In the genomic region with DNA sequence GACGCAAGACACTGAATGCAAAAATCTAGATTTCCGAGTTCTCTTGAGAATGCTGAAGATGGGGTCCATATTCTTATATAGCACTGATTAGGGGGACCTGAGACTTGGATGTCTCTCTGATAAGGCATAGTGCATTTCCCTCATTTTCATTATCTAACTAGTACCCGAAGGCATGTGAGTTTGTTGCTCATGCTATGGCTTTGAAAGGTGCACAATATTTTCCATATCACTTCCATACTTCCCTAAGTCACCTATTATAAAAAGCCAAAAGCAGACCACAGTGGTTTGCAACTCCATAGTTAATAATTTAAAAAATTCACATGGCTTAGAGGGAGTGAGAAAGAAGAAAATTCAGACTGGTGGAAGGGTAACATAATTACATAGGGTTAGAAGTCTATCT, we compare ENCODE assay signal across 17 cellular contexts. TPM values are rescaled to one million over a fixed set of nuclear protein-coding genes. Genes with fewer than 3 reads are reported as not detected.
A peak's percentile ranks its signal among the peaks of the same experiment; 100 is the strongest.
DNase-seq lines count a peak whose midpoint lies in the region; ATAC-seq and TF ChIP-seq lines count a peak whose summit lies in the region.
"Had no signal": no experiment of that assay in that cellular context is flagged by ENCODE, and none has a peak within 500 bp of the region (broad histone marks: within the 10 kb centered on the region; RNA-seq: fewer than 3 reads in every experiment).

No MANE protein-coding gene starts in this region.

- BruUV-seq in PC-3 (replicated peaks; lab: Mats Ljungman, UMichigan) = no TSS peak

- H3K27me3 ChIP-seq in SK-N-SH (ENCODE audit: insufficient read depth) (no peaks in the 10 kb centered on the region), PC-3 (ENCODE audit: low read length) (no peaks in the 10 kb centered on the region)
- H3K27me3 ChIP-seq: tibial artery had no signal

- peaks cover 12 to 17% of the 10 kb centered on the region in 2 experiments; a peak in 3 of 4 replicates for H3K4me1 ChIP-seq in SK-N-SH (ENCODE audit: control insufficient read depth in 1 of 2, insufficient read depth in 2 of 2, low read depth in 1 of 2, low read length in 1 of 2)
- H3K4me1 ChIP-seq in PC-3 (ENCODE audit: insufficient read depth, low read length) = peaks cover 16% of the 10 kb centered on the region

- TF ChIP-seq EP300 in SK-N-SH (IDR thresholded peaks at IDR 0.05; ENCODE audit: borderline replicate concordance in 1 of 2, low read depth in 1 of 2, low read length in 1 of 2) = no peak

- 89% methylated on average over 3 of the region's 3 CpGs for WGBS in SK-N-SH (ENCODE audit: low lambda C conversion rate)

- TF ChIP-seq CTCF in SK-N-SH (IDR thresholded peaks at IDR 0.05) (no peak), PC-3 (conservative IDR thresholded peaks at IDR 0.05; ENCODE audit: low read depth, low read length) (no peak), chondrocyte (IDR thresholded peaks at IDR 0.05) (no peak), neural crest cell (conservative IDR thresholded peaks at IDR 0.05) (no peak)

- TF ChIP-seq RAD21 in SK-N-SH (IDR thresholded peaks at IDR 0.05; ENCODE audit: low read length) = no peak

- H3K36me3 Mint-ChIP-seq in chondrocyte (ENCODE audit: low read depth) = no peaks in the 10 kb centered on the region
- H3K36me3 Mint-ChIP-seq in neural crest cell (ENCODE audit: low read depth) = peaks cover 6% of the 10 kb centered on the region

- H3K27me3 Mint-ChIP-seq in chondrocyte (ENCODE audit: low read depth) (no peaks in the 10 kb centered on the region), neural crest cell (ENCODE audit: low read depth) (no peaks in the 10 kb centered on the region)

- CTCF ChIA-PET in SK-N-SH (lab: Yijun Ruan, JAX) = interaction anchor here (1.5 kb wide), 1 partner anchor 76 kb away, joined by 4 read pairs; no protein-coding TSS in a partner anchor
- CTCF ChIA-PET in PC-3 (lab: Charles Lee) = no interaction called here

- intact Hi-C loops in PC-3 (cut with micrococcal nuclease) = loop anchor here (10.0 kb wide), 1 partner anchor 204 kb away; a partner anchor contains a TSS

- H3K4me3 ChIP-seq in SK-N-SH (ENCODE audit: low read depth in 2 of 2, low read length in 1 of 2) = peak overlapping the region in 1 of 2 experiments; percentile 79; a peak in 1 of 4 replicates
- peak overlapping the region; percentile 92; the same call in 1 of the 2 replicates for H3K4me3 ChIP-seq in PC-3 (ENCODE audit: low read length)

- H3K79me2 ChIP-seq in SK-N-SH (ENCODE audit: insufficient read depth) (peaks cover 62% of the 10 kb centered on the region), PC-3 (ENCODE audit: low read length) (peaks cover 66% of the 10 kb centered on the region)

- DNase-seq in SK-N-SH (no peak), PC-3 (no peak), chondrocyte (ENCODE audit: low spot score) (no peak), neural crest cell (ENCODE audit: low read depth, low spot score) (no peak), MV-4-11 (lab: John Stamatoyannopoulos, UW) (no peak), OCI-M1 (lab: John Stamatoyannopoulos, UW) (no peak)
- no peak for DNase-seq in stimulated activated naive CD4-positive, alpha-beta T cell (lab: John Stamatoyannopoulos, UW)
- DNase-seq: 8988T; activated CD8-positive, alpha-beta memory T cell treated with anti-CD3 and anti-CD28 coated beads, Interleukin-2, amount 50 U/mL, for 4 hours; DMS79; NCI-H1694 treated with DMSO at 0.1 percent for 48 hours; T1000; tibial artery had no signal

- ATAC-seq in SK-N-SH treated with all-trans-retinoic acid at 6 μM for 48 hours (no peak), PC-3 (no peak)
- ATAC-seq: sciatic nerve had no signal

- no peak overlapping the region for H2AFZ ChIP-seq in SK-N-SH (ENCODE audit: low read depth)
- no peak overlapping the region for H2AFZ ChIP-seq in PC-3 (ENCODE audit: low read length)

- peaks cover 37% of the 10 kb centered on the region for H3K4me1 Mint-ChIP-seq in chondrocyte (ENCODE audit: low read depth)
- H3K4me1 Mint-ChIP-seq in neural crest cell = peaks cover 41% of the 10 kb centered on the region

- H3F3A ChIP-seq in SK-N-SH (replicated peaks; ENCODE audit: insufficient read depth) = peaks cover 11% of the 10 kb centered on the region
- H3F3A ChIP-seq in PC-3 (ENCODE audit: low read length, unreplicated experiment) = no peaks in the 10 kb centered on the region

- POLR2A ChIA-PET in SK-N-SH (lab: Yijun Ruan, JAX) (no interaction called here), PC-3 (lab: Charles Lee; ENCODE audit: unreplicated experiment) (no interaction called here)

- H3K27ac ChIP-seq in SK-N-SH (ENCODE audit: low read depth in 2 of 2, low read length in 1 of 2) = peak overlapping the region in 1 of 2 experiments; percentile 78; a peak in 1 of 4 replicates
- no peak overlapping the region for H3K27ac ChIP-seq in PC-3 (ENCODE audit: low read length)

- H3K27ac Mint-ChIP-seq in chondrocyte (ENCODE audit: unreplicated experiment) = no peak overlapping the region
- H3K27ac Mint-ChIP-seq in neural crest cell (ENCODE audit: unreplicated experiment) = no peak overlapping the region

- H3K4me3 Mint-ChIP-seq in chondrocyte (ENCODE audit: unreplicated experiment) (peak overlapping the region; percentile 98), neural crest cell (peak overlapping the region; percentile 99)

- H3K36me3 ChIP-seq in SK-N-SH (replicated peaks in 1 of 2; ENCODE audit: control insufficient read depth in 1 of 2, insufficient read depth in 2 of 2, low read length in 1 of 2) = no peaks in the 10 kb centered on the region
- H3K36me3 ChIP-seq in PC-3 (ENCODE audit: low read depth, low read length) = 0 out of 2 replicates have a peak, but pooled peaks cover 4% of the 10 kb centered on the region
- H3K36me3 ChIP-seq: tibial artery had no signal

- peaks cover 13% of the 10 kb centered on the region; the same call in 1 of the 2 replicates for H4K20me1 ChIP-seq in SK-N-SH (ENCODE audit: insufficient read depth)
- no peaks in the 10 kb centered on the region for H4K20me1 ChIP-seq in PC-3 (ENCODE audit: low read length)

- H3K9me3 ChIP-seq in SK-N-SH (no peaks in the 10 kb centered on the region), PC-3 (ENCODE audit: low read length) (no peaks in the 10 kb centered on the region)
- H3K9me3 ChIP-seq: tibial artery had no signal

- H3K9me3 Mint-ChIP-seq in chondrocyte (ENCODE audit: low read depth) (no peaks in the 10 kb centered on the region), neural crest cell (peaks cover 2% of the 10 kb centered on the region)

- H3K9ac ChIP-seq in SK-N-SH (peak overlapping the region; percentile 82), PC-3 (ENCODE audit: low read length) (peak overlapping the region; percentile 96; the same call in 1 of the 2 replicates)

- H3K9me2 ChIP-seq in SK-N-SH (no peaks in the 10 kb centered on the region), PC-3 (replicated peaks; ENCODE audit: low read length) (no peaks in the 10 kb centered on the region)

- H3K4me2 ChIP-seq in SK-N-SH (peak overlapping the region; percentile 75), PC-3 (ENCODE audit: low read length) (peak overlapping the region; percentile 83)

TF ChIP-seq in SK-N-SH, 30 proteins besides CTCF, POLR2A, EP300 and RAD21:
- TF ChIP-seq NFIC (IDR thresholded peaks at IDR 0.05; ENCODE audit: borderline replicate concordance) (no peak), NRF1 (IDR thresholded peaks at IDR 0.05; ENCODE audit: low read depth, low read length) (no peak), MXI1 (IDR thresholded peaks at IDR 0.05; ENCODE audit: low read depth, low read length) (no peak), GATA2 (CRISPR knock-in tag; IDR thresholded peaks at IDR 0.05) (no peak), TAF1 (IDR thresholded peaks at IDR 0.05; ENCODE audit: borderline replicate concordance, low read depth, low read length) (no peak), JUND (IDR thresholded peaks at IDR 0.05) (no peak), FOXM1 (IDR thresholded peaks at IDR 0.05; ENCODE audit: low read depth) (no peak)
- TF ChIP-seq, protein P1, sequence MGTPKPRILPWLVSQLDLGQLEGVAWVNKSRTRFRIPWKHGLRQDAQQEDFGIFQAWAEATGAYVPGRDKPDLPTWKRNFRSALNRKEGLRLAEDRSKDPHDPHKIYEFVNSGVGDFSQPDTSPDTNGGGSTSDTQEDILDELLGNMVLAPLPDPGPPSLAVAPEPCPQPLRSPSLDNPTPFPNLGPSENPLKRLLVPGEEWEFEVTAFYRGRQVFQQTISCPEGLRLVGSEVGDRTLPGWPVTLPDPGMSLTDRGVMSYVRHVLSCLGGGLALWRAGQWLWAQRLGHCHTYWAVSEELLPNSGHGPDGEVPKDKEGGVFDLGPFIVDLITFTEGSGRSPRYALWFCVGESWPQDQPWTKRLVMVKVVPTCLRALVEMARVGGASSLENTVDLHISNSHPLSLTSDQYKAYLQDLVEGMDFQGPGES (IDR thresholded peaks at IDR 0.05; ENCODE audit: low read depth, low read length) = no peak

TF ChIP-seq in SK-N-SH treated with all-trans-retinoic acid at 6 μM for 48 hours, 23 proteins besides CTCF, POLR2A, EP300 and RAD21 (continues in another document):
- TF ChIP-seq ZNF565 (CRISPR knock-in tag; conservative IDR thresholded peaks at IDR 0.05; ENCODE audit: low read depth) = no peak

RNA-seq across cellular contexts. Expression of a gene that starts 1.7 kb away (rescaled TPM):
- polyA plus RNA-seq in SK-N-SH (2012; rRNA removed) = 23.0 and 29.5 TPM in 2 replicates
- polyA plus RNA-seq in SK-N-SH (2012; cell fraction: cytosol; rRNA removed) = 33.1 and 36.8 TPM in 2 replicates
- 16.8 and 32.1 TPM in 2 replicates for polyA plus RNA-seq in SK-N-SH (2012; cell fraction: nucleus; rRNA removed)
- total RNA-seq in PC-3 (2014; rRNA removed) = 30.2 and 32.5 TPM in 2 replicates
- total RNA-seq in chondrocyte = 34.2 to 37.3 TPM (median 35.4 TPM) in 3 replicates
- 28.2 and 29.0 TPM in 2 replicates for total RNA-seq in neural crest cell

RNA-seq across cellular contexts. Expression of a gene that starts 34.5 kb away (rescaled TPM):
- polyA plus RNA-seq in SK-N-SH (2012; rRNA removed) = not detected in 2 replicates
- polyA plus RNA-seq in SK-N-SH (2012; cell fraction: cytosol; rRNA removed) = not detected in 2 replicates
- polyA plus RNA-seq in SK-N-SH (2012; cell fraction: nucleus; rRNA removed) = not detected in 2 replicates
- total RNA-seq in PC-3 (2014; rRNA removed) (not detected in 2 replicates), chondrocyte (not detected in 3 replicates), neural crest cell (not detected in 2 replicates)
- total RNA-seq: bronchial epithelial cell, mononuclear cell, sciatic nerve had no signal
